Comparison of ENCODE assay signal across 8 cellular contexts in the genomic region with DNA sequence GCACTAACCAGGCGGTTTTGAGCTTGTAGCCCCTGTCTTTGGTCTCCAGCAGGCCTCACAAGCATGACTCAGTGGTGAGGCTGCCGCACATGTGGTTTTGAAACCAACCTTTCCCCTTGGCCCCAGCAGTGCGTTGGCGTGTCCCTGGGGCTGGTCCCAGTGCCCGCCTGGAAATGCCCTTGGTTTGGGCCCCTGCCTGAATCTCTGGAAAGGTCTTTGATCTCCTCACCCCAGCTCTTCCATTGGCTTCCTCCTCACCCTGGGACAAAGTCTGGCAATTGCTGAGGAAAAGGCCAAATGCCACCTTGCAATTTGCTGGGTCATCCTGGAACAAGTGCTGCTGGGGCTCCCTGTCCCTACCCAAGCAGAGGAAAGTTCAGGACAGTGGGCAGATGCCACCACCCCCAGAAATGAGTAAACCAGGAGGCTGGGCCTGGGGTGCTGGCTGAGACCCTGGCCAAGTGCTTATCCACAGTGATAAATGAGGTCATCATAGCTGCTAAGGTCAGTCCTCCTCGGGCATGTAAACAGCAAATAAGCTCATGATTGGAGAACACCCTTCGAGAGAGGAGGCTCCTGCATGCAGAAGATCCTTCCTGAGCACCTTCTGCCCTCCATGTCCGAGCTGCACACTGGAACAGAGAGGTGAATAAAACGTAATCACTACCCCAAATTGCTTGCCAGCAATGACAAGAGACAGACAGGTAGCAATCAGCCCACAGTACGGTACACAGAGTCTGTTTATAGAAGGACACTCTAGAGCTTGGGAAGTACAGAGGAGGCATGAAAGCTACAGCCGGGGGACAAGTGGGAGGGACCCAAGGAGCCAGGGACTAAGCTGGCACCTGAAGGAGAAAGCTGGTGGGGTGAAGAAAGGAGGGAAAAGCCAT.
DNase-seq lines count a peak whose midpoint lies in the region; FAIRE-seq and TF ChIP-seq lines count a peak whose summit lies in the region.

No MANE protein-coding gene starts in this region.

- no peak for TF ChIP-seq CTCF in esophagus muscularis mucosa (IDR thresholded peaks at IDR 0.05)

- DNase-seq in AG08395 (ENCODE audit: low spot score): peak; percentile 55
- no peak for DNase-seq in GM19239 (ENCODE audit: insufficient read length, low spot score)
- peak; percentile 76 for DNase-seq in RPMI8226
- DNase-seq in hepatic stellate cell (ENCODE audit: low spot score): peak; percentile 16
- DNase-seq in UCSD-AML1 (lab: John Stamatoyannopoulos, UW; ENCODE audit: unreplicated experiment): no peak
- no peak for DNase-seq in midbrain (lab: John Stamatoyannopoulos, UW)
- DNase-seq in NCI-H524 treated with DMSO at 0.1 percent for 48 hours (lab: John Stamatoyannopoulos, UW): no peak
- DNase-seq in esophagus muscularis mucosa (ENCODE audit: extremely low spot score): no peak

- WGBS in esophagus muscularis mucosa: 84% methylated on average over 10 of the region's 11 CpGs

- no peaks in the 10 kb centered on the region for H3K27me3 ChIP-seq in esophagus muscularis mucosa

- no peak overlapping the region for H3K4me3 ChIP-seq in esophagus muscularis mucosa

- TF ChIP-seq POLR2A in esophagus muscularis mucosa (IDR thresholded peaks at IDR 0.05; ENCODE audit: low read depth): no peak

- TF ChIP-seq EP300 in esophagus muscularis mucosa (IDR thresholded peaks at IDR 0.05): no peak

- H3K27ac ChIP-seq in esophagus muscularis mucosa (replicated peaks in 1 of 4): no peak overlapping the region

- H3K4me1 ChIP-seq in esophagus muscularis mucosa: no peaks in the 10 kb centered on the region

- FAIRE-seq in GM19239 (lab: Jason Lieb, UNC): peak; percentile 44

- intact Hi-C loops in esophagus muscularis mucosa (cut with DNase I): loop anchor here (10.0 kb wide), 1 partner anchor 96 kb away; a partner anchor contains a TSS

- H3K36me3 ChIP-seq in esophagus muscularis mucosa: no peaks in the 10 kb centered on the region

- H3K9me3 ChIP-seq in esophagus muscularis mucosa: no peaks in the 10 kb centered on the region

Comparison
In these comparisons a context has a peak if more than half of its experiments do, and no peak if none do; other contexts are left out.
1. DNase-seq: peak in AG08395 (single experiment), RPMI8226 (single experiment) and hepatic stellate cell (single experiment); none in GM19239 (single experiment), UCSD-AML1 (single experiment), midbrain (single experiment), NCI-H524 treated with DMSO at 0.1 percent for 48 hours (single experiment) and esophagus muscularis mucosa (single experiment).